ENCODE assay signal across 8 cellular contexts in the genomic region with DNA sequence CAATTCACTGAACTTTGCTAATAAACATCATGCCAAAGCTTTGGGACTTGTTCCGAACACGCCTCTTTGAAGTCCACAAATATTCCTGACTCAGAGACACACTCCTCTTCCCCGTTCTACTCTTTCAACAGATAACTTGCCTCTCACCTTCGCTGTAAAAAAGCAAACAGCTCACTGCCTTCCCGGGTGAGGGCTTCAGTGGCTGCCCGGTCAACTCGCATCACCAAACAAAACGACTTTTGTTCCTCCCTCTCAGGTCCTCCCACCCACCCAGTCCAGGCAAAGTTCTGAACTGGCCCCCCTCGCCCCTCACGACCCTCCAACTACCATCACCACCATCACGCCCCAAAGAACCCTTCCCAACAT. TPM values are rescaled to one million over a fixed set of nuclear protein-coding genes. Genes with fewer than 3 reads are reported as not detected.
A peak's percentile ranks its signal among the peaks of the same experiment; 100 is the strongest.
DNase-seq lines count a peak whose midpoint lies in the region; TF ChIP-seq lines count a peak whose summit lies in the region.

No MANE protein-coding gene starts in this region.

- no peaks in the 10 kb centered on the region for H3K9me3 Mint-ChIP-seq in IgD-negative memory B cell

- no peaks in the 10 kb centered on the region for H3K36me3 Mint-ChIP-seq in IgD-negative memory B cell

- DNase-seq in AG09319 (ENCODE audit: extremely low read depth, low read depth): peak; percentile 46
- peak; percentile 77 to 90 for DNase-seq in cardiac fibroblast (ENCODE audit: low read depth in 2 of 2)
- no peak for DNase-seq in mesendoderm
- DNase-seq in mesenteric fat pad (ENCODE audit: low spot score): no peak
- DNase-seq in NOMO-1 treated with dmso at 0.1 percent for 144 hours (lab: John Stamatoyannopoulos, UW; ENCODE audit: unreplicated experiment): no peak
- no peak for DNase-seq in foreskin melanocyte
- DNase-seq in NCI-H2029 (lab: John Stamatoyannopoulos, UW): no peak

- no CpG with 5 or more reads among the region's 11 CpGs for WGBS in mesendoderm (ENCODE audit: extremely low coverage, insufficient coverage, low lambda C conversion rate)

- H2BK15ac ChIP-seq in mesendoderm (replicated peaks; ENCODE audit: low read depth): no peak overlapping the region

- H3K79me1 ChIP-seq in mesendoderm (ENCODE audit: low read length): no peaks in the 10 kb centered on the region

- H3K36me3 ChIP-seq in mesendoderm (ENCODE audit: control insufficient read depth, insufficient read depth, low read length): peaks cover 8% of the 10 kb centered on the region

- peaks cover 12 to 21% (median 20%) of the 10 kb centered on the region in 3 donors for H3K4me1 Mint-ChIP-seq in IgD-negative memory B cell

- peak overlapping the region; percentile 39 for H3K18ac ChIP-seq in mesendoderm (ENCODE audit: low read length)

- H2AK5ac ChIP-seq in mesendoderm (ENCODE audit: low read length): no peak overlapping the region

- H3K4me3 ChIP-seq in cardiac fibroblast (replicated peaks in 1 of 2; ENCODE audit: low read depth in 2 of 2, low read length in 2 of 2) (peak overlapping the region; percentile 47 to 53), mesendoderm (ENCODE audit: low read length) (peak overlapping the region; percentile 15)

- H3K27me3 Mint-ChIP-seq in IgD-negative memory B cell: peaks cover 59% of the 10 kb centered on the region

- H3K4ac ChIP-seq in mesendoderm (ENCODE audit: low read depth, low read length): no peak overlapping the region

- no peak overlapping the region for H4K8ac ChIP-seq in mesendoderm (ENCODE audit: low read depth, low read length)

- TF ChIP-seq CTCF in AG09319 (IDR thresholded peaks at IDR 0.05; ENCODE audit: low read depth, low read length) (no peak), cardiac fibroblast (IDR thresholded peaks at IDR 0.05; ENCODE audit: low read depth, low read length) (no peak)

- H4K5ac ChIP-seq in mesendoderm (ENCODE audit: low read length): no peak overlapping the region

- H3K27ac ChIP-seq in mesendoderm (ENCODE audit: low read depth, low read length): peak overlapping the region; percentile 64

- H3K4me3 Mint-ChIP-seq in IgD-negative memory B cell: peak overlapping the region; percentile 13 to 90 (median 38)

- peak overlapping the region; percentile 77 for H3K4me2 ChIP-seq in mesendoderm (ENCODE audit: low read length)

- no peaks in the 10 kb centered on the region for H3K27me3 ChIP-seq in mesendoderm (ENCODE audit: insufficient read depth, low read length, poor library complexity)

- H3K56ac ChIP-seq in mesendoderm (ENCODE audit: low read length): peak overlapping the region; percentile 78

- H3K9ac ChIP-seq in mesendoderm (ENCODE audit: low read length): peak overlapping the region; percentile 62

- H3K79me2 ChIP-seq in mesendoderm (ENCODE audit: control insufficient read depth, insufficient read depth, low read length): peaks cover 23% of the 10 kb centered on the region

- H2BK5ac ChIP-seq in mesendoderm (ENCODE audit: low read length): peak overlapping the region; percentile 58

- H3K4me1 ChIP-seq in mesendoderm (ENCODE audit: control insufficient read depth, low read depth, low read length): peaks cover 6% of the 10 kb centered on the region

- H3K27ac Mint-ChIP-seq in IgD-negative memory B cell: no peak overlapping the region

- no peak overlapping the region for H3K23ac ChIP-seq in mesendoderm (ENCODE audit: low read length)

- peak overlapping the region; percentile 35 for H2BK120ac ChIP-seq in mesendoderm (ENCODE audit: low read depth, low read length)

RNA-seq across cellular contexts. Expression of a gene that starts 0.5 kb away (rescaled TPM):
- not detected for polyA plus RNA-seq in IgD-negative memory B cell
- 188 TPM for polyA plus RNA-seq in mesendoderm (2013, experiment 1 of 2)
- 199 TPM for polyA plus RNA-seq in mesendoderm (2013, experiment 2 of 2)
- 536 TPM for total RNA-seq in mesenteric fat pad

Comparison
In these comparisons a context has a peak if more than half of its experiments do, and no peak if none do; other contexts are left out.
1. DNase-seq: peak in AG09319 (single experiment) and cardiac fibroblast (2 of 2); none in mesendoderm (single experiment), mesenteric fat pad (single experiment), NOMO-1 treated with dmso at 0.1 percent for 144 hours (single experiment), foreskin melanocyte (single experiment) and NCI-H2029 (single experiment).